3 cellular contexts compared by ENCODE assay signal in genomic region chr2:58065248-58065647, GRCh38.
A peak's percentile ranks its signal among the peaks of the same experiment; 100 is the strongest.
TF ChIP-seq lines count a peak whose summit lies in the region.

No MANE protein-coding gene starts in this region.

TF ChIP-seq in HepG2, 621 proteins besides CTCF, POLR2A, EP300 and RAD21:
- TF ChIP-seq POLR2AphosphoS2 (IDR thresholded peaks at IDR 0.05; ENCODE audit: low read depth, low read length) (no peak), MAFF (IDR thresholded peaks at IDR 0.05; ENCODE audit: low read depth, low read length) (peak; percentile 66; the same call in 1 of the 2 replicates), MAFK (conservative IDR thresholded peaks at IDR 0.05 in 1 of 2, IDR thresholded peaks at IDR 0.05 in 1 of 2; ENCODE audit: low read length in 2 of 2) (peak; percentile 70 to 80)

TF ChIP-seq in IMR-90, 13 proteins besides CTCF, POLR2A, EP300 and RAD21:
- TF ChIP-seq FOS (IDR thresholded peaks at IDR 0.05; ENCODE audit: low read depth, low read length) (no peak), MAFK (IDR thresholded peaks at IDR 0.05; ENCODE audit: low read depth, low read length) (peak; percentile 61)

TF ChIP-seq in H1, 55 proteins besides CTCF, POLR2A, EP300 and RAD21:
- TF ChIP-seq EGR1 (IDR thresholded peaks at IDR 0.05; ENCODE audit: borderline replicate concordance, low read depth, low read length) (no peak), MAFK (IDR thresholded peaks at IDR 0.05; ENCODE audit: low read depth, low read length) (0 out of 2 replicates have a peak, but pooled peaks have one; percentile 9)
